Comparison of ENCODE assay signal across 9 cellular contexts in the genomic region with DNA sequence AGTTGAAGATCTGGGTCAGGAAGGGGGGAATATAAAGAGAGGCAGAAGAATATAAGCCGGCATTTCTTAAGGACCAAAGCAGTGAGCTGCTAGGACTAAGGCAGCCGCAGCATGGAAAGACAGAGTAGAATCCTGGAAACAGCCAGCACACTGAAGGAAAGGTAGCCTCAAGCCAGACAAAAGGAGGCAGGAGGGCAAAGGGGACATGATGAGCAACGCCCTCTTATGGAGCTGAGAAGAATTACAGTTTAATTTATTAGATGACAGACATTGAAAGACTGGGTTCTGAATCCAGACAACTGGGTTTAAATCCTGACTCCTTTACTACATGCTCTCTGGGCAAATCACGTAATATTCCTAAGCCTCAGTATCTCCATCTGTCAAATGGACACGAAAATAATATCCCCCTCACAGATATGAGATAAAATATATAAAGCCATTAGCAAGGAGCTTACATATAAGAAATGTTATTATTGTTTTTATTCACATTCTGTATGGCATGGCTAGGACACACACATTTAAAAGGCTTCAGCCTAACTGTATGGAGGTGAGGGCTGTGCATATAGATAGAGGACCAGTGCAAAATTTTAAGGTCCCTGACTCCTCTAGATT. TPM values are rescaled to one million over a fixed set of nuclear protein-coding genes. Genes with fewer than 3 reads are reported as not detected.
DNase-seq lines count a peak whose midpoint lies in the region; ATAC-seq and TF ChIP-seq lines count a peak whose summit lies in the region.
"Had no signal": no experiment of that assay in that cellular context is flagged by ENCODE, and none has a peak within 500 bp of the region (broad histone marks: within the 10 kb centered on the region; RNA-seq: fewer than 3 reads in every experiment).

No MANE protein-coding gene starts in this region.

- no peaks in the 10 kb centered on the region for H3K9me3 Mint-ChIP-seq in chondrocyte (ENCODE audit: low read depth)

- H3K9me3 ChIP-seq in trophoblast cell (ENCODE audit: insufficient read depth, low read depth, low read length): no peaks in the 10 kb centered on the region

- H3K4me1 Mint-ChIP-seq in chondrocyte (ENCODE audit: low read depth): peaks cover 73% of the 10 kb centered on the region

- no peaks in the 10 kb centered on the region for H3K36me3 ChIP-seq in trophoblast cell (ENCODE audit: control insufficient read depth in 1 of 2, insufficient read depth in 2 of 2, low read length in 2 of 2)

- no peak for ATAC-seq in HG03442 (IDR thresholded peaks at IDR 0.05; ENCODE audit: unreplicated experiment)

- no peak overlapping the region for H2BK5ac ChIP-seq in trophoblast cell (ENCODE audit: low read depth, low read length, poor library complexity)

- H3K27ac Mint-ChIP-seq in chondrocyte (ENCODE audit: unreplicated experiment): peak overlapping the region; percentile 55

- no peak overlapping the region for H4K91ac ChIP-seq in trophoblast cell (ENCODE audit: low read depth, low read length)

- WGBS in trophoblast cell (ENCODE audit: extremely low coverage, insufficient coverage, insufficient read length): no CpG with 5 or more reads among the region's 5 CpGs

- no peak overlapping the region for H2AK5ac ChIP-seq in trophoblast cell (ENCODE audit: low read length)

- H3K4me1 ChIP-seq in trophoblast cell (ENCODE audit: control insufficient read depth in 1 of 2, insufficient read depth in 2 of 2, low read length in 2 of 2): no peaks in the 10 kb centered on the region

- H3K79me2 ChIP-seq in trophoblast cell (ENCODE audit: control insufficient read depth, insufficient read depth, low read length, poor library complexity): no peaks in the 10 kb centered on the region

- TF ChIP-seq CTCF in chondrocyte (IDR thresholded peaks at IDR 0.05): peak; percentile 76

- H3K18ac ChIP-seq in trophoblast cell (ENCODE audit: low read length): no peak overlapping the region

- no peak overlapping the region for H4K8ac ChIP-seq in trophoblast cell (ENCODE audit: low read depth, low read length)

- H3K23ac ChIP-seq in trophoblast cell (ENCODE audit: low read length): no peak overlapping the region

- H3K36me3 Mint-ChIP-seq in chondrocyte (ENCODE audit: low read depth): no peaks in the 10 kb centered on the region

- H4K12ac ChIP-seq in trophoblast cell (ENCODE audit: low read depth, low read length): no peak overlapping the region

- no peak overlapping the region for H3K14ac ChIP-seq in trophoblast cell (ENCODE audit: low read length)

- no peak overlapping the region for H2BK120ac ChIP-seq in trophoblast cell (ENCODE audit: insufficient read depth, low read length, poor library complexity)

- H2AFZ ChIP-seq in trophoblast cell (ENCODE audit: insufficient read depth, low read length, poor library complexity): no peak overlapping the region

- no peak overlapping the region for H3K4me3 ChIP-seq in trophoblast cell (ENCODE audit: low read depth, low read length)

- no peaks in the 10 kb centered on the region for H3K79me1 ChIP-seq in trophoblast cell (ENCODE audit: low read length)

- H3K4me3 Mint-ChIP-seq in chondrocyte (ENCODE audit: unreplicated experiment): no peak overlapping the region

- H2BK12ac ChIP-seq in trophoblast cell (ENCODE audit: low read length): no peak overlapping the region

- H3K27ac ChIP-seq in trophoblast cell (ENCODE audit: low read depth, low read length): no peak overlapping the region

- no peak overlapping the region for H3K4me2 ChIP-seq in trophoblast cell (ENCODE audit: low read length)

- no peak overlapping the region for H3K9ac ChIP-seq in trophoblast cell (ENCODE audit: low read length)

- no peaks in the 10 kb centered on the region for H3K27me3 Mint-ChIP-seq in chondrocyte (ENCODE audit: low read depth)

- DNase-seq in NCI-H1436 (lab: John Stamatoyannopoulos, UW) (peak; percentile 29), NCI-H1436 treated with DMSO at 0.1 percent for 48 hours (lab: John Stamatoyannopoulos, UW) (no peak), NCI-H146 (lab: John Stamatoyannopoulos, UW) (peak; percentile 26), chondrocyte (ENCODE audit: low spot score) (no peak), trophoblast cell (peak; percentile 51 to 74), occipital lobe (lab: John Stamatoyannopoulos, UW) (no peak), NCI-H2196 (lab: John Stamatoyannopoulos, UW; ENCODE audit: unreplicated experiment) (no peak)
- DNase-seq: nucleus accumbens had no signal

- no peak overlapping the region for H3K4ac ChIP-seq in trophoblast cell (ENCODE audit: low read depth, low read length)

- no peaks in the 10 kb centered on the region for H3K27me3 ChIP-seq in trophoblast cell (ENCODE audit: insufficient read depth, low read length)

RNA-seq across cellular contexts. Expression of a gene that starts 8.1 kb away (rescaled TPM):
- 2.3 to 3.8 TPM (median 3.0 TPM) in 3 replicates for total RNA-seq in chondrocyte
- 2.5 and 2.6 TPM in 2 replicates for polyA plus RNA-seq in trophoblast cell (2013)
- 0.94 TPM for total RNA-seq in occipital lobe

RNA-seq across cellular contexts. Expression of a gene that starts 8.4 kb away (rescaled TPM):
- total RNA-seq in chondrocyte (86.7 to 153 TPM (median 153 TPM) in 3 replicates), occipital lobe (8.1 TPM)
- 8.3 TPM in 2 replicates for polyA plus RNA-seq in trophoblast cell (2013)

Comparison
In these comparisons a context has a peak if more than half of its experiments do, and no peak if none do; other contexts are left out.
1. DNase-seq: peak in NCI-H1436 (single experiment), NCI-H146 (single experiment) and trophoblast cell (2 of 2); none in NCI-H1436 treated with DMSO at 0.1 percent for 48 hours (single experiment), chondrocyte (single experiment), occipital lobe (single experiment) and NCI-H2196 (single experiment).